In the genomic region with DNA sequence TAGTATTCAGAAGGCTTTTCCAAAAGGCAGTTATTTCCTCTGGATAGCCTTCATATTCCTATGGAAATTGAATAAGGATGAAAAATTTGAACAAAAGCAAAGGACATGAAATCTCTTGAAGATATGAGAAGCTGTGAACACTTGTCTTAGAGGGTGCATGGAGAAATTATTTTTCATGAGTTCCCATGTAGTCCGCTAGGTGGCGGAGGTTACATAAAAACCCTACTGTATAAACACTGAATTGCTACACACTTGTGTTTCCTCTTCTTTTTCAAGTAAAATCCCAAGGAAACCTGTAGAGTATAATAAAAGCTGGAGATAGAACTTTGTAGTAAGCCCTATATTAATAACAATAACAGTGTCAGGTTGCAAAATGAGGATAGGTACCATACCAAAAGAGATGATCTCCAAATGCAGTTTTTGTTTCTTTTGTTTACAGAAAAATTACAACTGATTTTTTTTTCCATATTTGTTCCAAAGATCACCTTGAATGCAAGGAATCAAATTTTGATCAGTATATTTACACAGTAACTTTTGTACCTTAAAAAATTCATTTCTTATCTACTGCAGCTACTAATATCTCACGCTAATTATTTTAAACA, we compare ENCODE assay signal across 9 cellular contexts. TPM values are rescaled to one million over a fixed set of nuclear protein-coding genes. Genes with fewer than 3 reads are reported as not detected.
DNase-seq lines count a peak whose midpoint lies in the region; ATAC-seq and TF ChIP-seq lines count a peak whose summit lies in the region.
"Had no signal": no experiment of that assay in that cellular context is flagged by ENCODE, and none has a peak within 500 bp of the region (broad histone marks: within the 10 kb centered on the region; RNA-seq: fewer than 3 reads in every experiment).

No MANE protein-coding gene starts in this region.

- intact Hi-C loops in OCI-LY7 (cut with micrococcal nuclease; ENCODE audit: unreplicated experiment) (no loop called here), mammary epithelial cell (cut with micrococcal nuclease) (no loop called here), lower lobe of right lung (cut with DNase I) (no loop called here)

- H3K27me3 ChIP-seq in mammary epithelial cell (ENCODE audit: insufficient read depth, low read length) (no peaks in the 10 kb centered on the region), lower lobe of right lung (ENCODE audit: low read depth) (no peaks in the 10 kb centered on the region)

- no peak overlapping the region for H3K9ac ChIP-seq in mammary epithelial cell (ENCODE audit: insufficient read depth, low read length)

- POLR2A ChIA-PET in OCI-LY7 (lab: Charles Lee), result interaction anchor here (0.7 to 1.0 kb wide), 3 partner anchors 16 to 136 kb away, joined by 3 to 5 read pairs (median 3); no protein-coding TSS in a partner anchor

- H3K27ac ChIP-seq in OCI-LY7 (ENCODE audit: low read depth, low read length, poor library complexity, severe bottlenecking), result no peak overlapping the region
- H3K27ac ChIP-seq in mammary epithelial cell (ENCODE audit: insufficient read depth, low read depth, low read length), result no peak overlapping the region
- H3K27ac ChIP-seq in lower lobe of right lung, result no peak overlapping the region

- H3K4me2 ChIP-seq in OCI-LY7 (ENCODE audit: low read length) (no peak overlapping the region), mammary epithelial cell (ENCODE audit: insufficient read depth, low read depth, low read length) (no peak overlapping the region)

- H2AFZ ChIP-seq in OCI-LY7 (ENCODE audit: low read length) (no peak overlapping the region), mammary epithelial cell (ENCODE audit: low read depth, low read length) (no peak overlapping the region)

- peaks cover 5% of the 10 kb centered on the region for H3K9me3 Mint-ChIP-seq in activated naive CD4-positive, alpha-beta T cell treated with anti-CD3 and anti-CD28 coated beads, Interleukin-2, amount 10 ng/mL, durations not matched to agents 7 days and 5 days

- H3K79me2 ChIP-seq in OCI-LY7 (ENCODE audit: insufficient read depth, low read depth, low read length) (no peaks in the 10 kb centered on the region), mammary epithelial cell (ENCODE audit: insufficient read depth, low read length) (no peaks in the 10 kb centered on the region)

- H3K36me3 ChIP-seq in OCI-LY7 (ENCODE audit: insufficient read depth, low read length), result no peaks in the 10 kb centered on the region
- H3K36me3 ChIP-seq in mammary epithelial cell (ENCODE audit: insufficient read depth, low read length), result no peaks in the 10 kb centered on the region
- H3K36me3 ChIP-seq in lower lobe of right lung, result no peaks in the 10 kb centered on the region

- peaks cover 2% of the 10 kb centered on the region for H3K36me3 Mint-ChIP-seq in activated naive CD4-positive, alpha-beta T cell treated with anti-CD3 and anti-CD28 coated beads, Interleukin-2, amount 10 ng/mL, durations not matched to agents 7 days and 5 days
- H3K36me3 Mint-ChIP-seq: immature natural killer cell had no signal

- H3K4me3 ChIP-seq in OCI-LY7 (ENCODE audit: low read depth, low read length, poor library complexity, severe bottlenecking), result no peak overlapping the region
- no peak overlapping the region for H3K4me3 ChIP-seq in mammary epithelial cell (replicated peaks in 1 of 3; ENCODE audit: insufficient read depth in 1 of 3, low read depth in 2 of 3, low read length in 3 of 3)
- no peak overlapping the region for H3K4me3 ChIP-seq in lower lobe of right lung

- H3K4me3 Mint-ChIP-seq in activated naive CD4-positive, alpha-beta T cell treated with anti-CD3 and anti-CD28 coated beads, Interleukin-2, amount 10 ng/mL, durations not matched to agents 7 days and 5 days, result peak overlapping the region; percentile 67
- H3K4me3 Mint-ChIP-seq: immature natural killer cell had no signal

- ATAC-seq in HG02885 (IDR thresholded peaks at IDR 0.05; ENCODE audit: poor library complexity, unreplicated experiment) (peak; percentile 82), lower lobe of right lung (peak; percentile 70 to 71), GM21447 (IDR thresholded peaks at IDR 0.05; ENCODE audit: unreplicated experiment) (no peak), HG03108 (IDR thresholded peaks at IDR 0.05; ENCODE audit: unreplicated experiment) (no peak)

- TF ChIP-seq CTCF in OCI-LY7 (conservative IDR thresholded peaks at IDR 0.05; ENCODE audit: low read length), result peak; percentile 94
- peak; percentile 71 to 72 for TF ChIP-seq CTCF in mammary epithelial cell (conservative IDR thresholded peaks at IDR 0.05 in 1 of 2, IDR thresholded peaks at IDR 0.05 in 1 of 2; ENCODE audit: extremely low read depth in 1 of 2, insufficient read depth in 1 of 2, low read depth in 1 of 2, low read length in 2 of 2)
- TF ChIP-seq CTCF in lower lobe of right lung (IDR thresholded peaks at IDR 0.05), result peak; percentile 77

- H3K4me1 ChIP-seq in OCI-LY7 (ENCODE audit: insufficient read depth, low read length, poor library complexity, severe bottlenecking) (no peaks in the 10 kb centered on the region), mammary epithelial cell (ENCODE audit: insufficient read depth, low read length) (no peaks in the 10 kb centered on the region), lower lobe of right lung (no peaks in the 10 kb centered on the region)

- H3K4me1 Mint-ChIP-seq in activated naive CD4-positive, alpha-beta T cell treated with anti-CD3 and anti-CD28 coated beads, Interleukin-2, amount 10 ng/mL, durations not matched to agents 7 days and 5 days, result peaks cover 6% of the 10 kb centered on the region
- H3K4me1 Mint-ChIP-seq: immature natural killer cell had no signal

- H3K27me3 Mint-ChIP-seq in activated naive CD4-positive, alpha-beta T cell treated with anti-CD3 and anti-CD28 coated beads, Interleukin-2, amount 10 ng/mL, durations not matched to agents 7 days and 5 days, result peaks cover 12% of the 10 kb centered on the region

- dilution Hi-C loops in mammary epithelial cell (cut with HindIII; ENCODE audit: low sequenced_read_pairs), result no loop called here

- BruUV-seq in OCI-LY7 (replicated peaks; lab: Mats Ljungman, UMichigan) (no TSS peak), mammary epithelial cell (replicated peaks; lab: Mats Ljungman, UMichigan) (no TSS peak)

- in situ Hi-C loops in mammary epithelial cell (cut with MboI; ENCODE audit: low sequenced_read_pairs in 2 of 2), result no loop called here

- CTCF ChIA-PET in activated naive CD4-positive, alpha-beta T cell treated with anti-CD3 and anti-CD28 coated beads, Interleukin-2, amount 10 ng/mL, durations not matched to agents 7 days and 5 days (lab: Charles Lee), result interaction anchor here (0.7 to 2.0 kb wide), 10 partner anchors 10 to 859 kb away, joined by 3 to 7 read pairs (median 3); no protein-coding TSS in a partner anchor
- CTCF ChIA-PET in OCI-LY7 (lab: Charles Lee; ENCODE audit: unreplicated experiment) (interaction anchor here (0.7 kb wide), 1 partner anchor 12 kb away, joined by 3 read pairs; no protein-coding TSS in a partner anchor), mammary epithelial cell (lab: Charles Lee; ENCODE audit: low non-redundant PET) (interaction anchor here (0.8 kb wide), 1 partner anchor 208 kb away, joined by 6 read pairs; no protein-coding TSS in a partner anchor)

- 29% methylated on average over 3 of the region's 3 CpGs for WGBS in mammary epithelial cell (ENCODE audit: low coverage, missing lambda C conversion rate)

- H3K27ac Mint-ChIP-seq in activated naive CD4-positive, alpha-beta T cell treated with anti-CD3 and anti-CD28 coated beads, Interleukin-2, amount 10 ng/mL, durations not matched to agents 7 days and 5 days, result peak overlapping the region; percentile 89
- H3K27ac Mint-ChIP-seq: immature natural killer cell had no signal

- H3K9me3 ChIP-seq in OCI-LY7 (ENCODE audit: low read length) (no peaks in the 10 kb centered on the region), mammary epithelial cell (replicated peaks; ENCODE audit: insufficient read depth, low read length) (no peaks in the 10 kb centered on the region), lower lobe of right lung (no peaks in the 10 kb centered on the region)

- no peaks in the 10 kb centered on the region for H3K9me2 ChIP-seq in OCI-LY7 (ENCODE audit: insufficient read depth, low read length)

- DNase-seq in activated naive CD4-positive, alpha-beta T cell treated with anti-CD3 and anti-CD28 coated beads, Interleukin-2, amount 10 ng/mL, durations not matched to agents 7 days and 5 days, result peak; percentile 36
- DNase-seq in activated naive CD4-positive, alpha-beta T cell (lab: John Stamatoyannopoulos, UW), result no peak
- DNase-seq in OCI-LY7 (ENCODE audit: low spot score) (peak; percentile 59), mammary epithelial cell (peak; percentile 12), lower lobe of right lung (no peak)

- H4K20me1 ChIP-seq in OCI-LY7 (ENCODE audit: insufficient read depth, low read length) (no peaks in the 10 kb centered on the region), mammary epithelial cell (ENCODE audit: insufficient read depth, low read length) (no peaks in the 10 kb centered on the region)

RNA-seq across cellular contexts. Expression of a gene that starts 37.8 kb away (rescaled TPM):
- total RNA-seq in OCI-LY7 (2014; rRNA removed; shearing (Covaris generic)), result not detected in 2 replicates
- not detected in 2 replicates for total RNA-seq in OCI-LY7 (2022)
- not detected for total RNA-seq in mammary epithelial cell
- not detected for polyA plus RNA-seq in mammary epithelial cell
- not detected for polyA minus RNA-seq in mammary epithelial cell
- not detected for total RNA-seq in lower lobe of right lung
- polyA plus RNA-seq: immature natural killer cell had no signal

RNA-seq across cellular contexts. Expression of a gene that starts 57.8 kb away (rescaled TPM):
- not detected in 2 replicates for total RNA-seq in OCI-LY7 (2014; rRNA removed; shearing (Covaris generic))
- total RNA-seq in OCI-LY7 (2022) (not detected in 2 replicates), mammary epithelial cell (not detected), lower lobe of right lung (not detected)
- not detected for polyA plus RNA-seq in mammary epithelial cell
- not detected for polyA minus RNA-seq in mammary epithelial cell
- polyA plus RNA-seq: immature natural killer cell had no signal

Comparison
In these comparisons a context has a peak if more than half of its experiments do, and no peak if none do; other contexts are left out.
1. DNase-seq: peak in activated naive CD4-positive, alpha-beta T cell treated with anti-CD3 and anti-CD28 coated beads, Interleukin-2, amount 10 ng/mL, durations not matched to agents 7 days and 5 days (single experiment), OCI-LY7 (single experiment) and mammary epithelial cell (single experiment); none in activated naive CD4-positive, alpha-beta T cell (0 of 4) and lower lobe of right lung (single experiment).
2. ATAC-seq: peak in HG02885 (single experiment) and lower lobe of right lung (2 of 2); none in GM21447 (single experiment) and HG03108 (single experiment).
3. Peak in every context shown above with its lines, with median percentiles within 50 percentile points of each other: CTCF ChIP-seq.